In the genomic region with DNA sequence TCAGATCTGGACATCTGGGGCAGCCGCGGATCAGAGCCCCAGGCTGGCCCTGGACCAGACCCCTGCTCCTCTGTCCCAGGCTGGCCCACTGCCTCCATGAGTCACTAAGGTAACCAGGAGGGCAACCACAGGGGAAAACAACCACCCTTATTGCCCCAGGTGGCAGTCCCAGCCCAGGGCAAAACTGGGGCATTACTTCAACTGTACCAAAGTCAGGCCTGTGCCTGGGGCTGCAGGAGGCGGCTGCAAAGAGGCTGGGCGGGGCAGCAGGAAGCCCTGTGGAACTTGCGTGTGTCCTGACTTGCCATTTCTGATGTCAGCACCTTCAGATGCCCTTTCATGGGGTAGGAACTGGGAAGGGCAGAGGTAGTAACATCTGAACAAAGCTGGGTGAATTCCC, we compare ENCODE assay signal across 20 cellular contexts. TPM values are rescaled to one million over a fixed set of nuclear protein-coding genes. Genes with fewer than 3 reads are reported as not detected.
DNase-seq lines count a peak whose midpoint lies in the region; ATAC-seq and TF ChIP-seq lines count a peak whose summit lies in the region.
"Had no signal": no experiment of that assay in that cellular context is flagged by ENCODE, and none has a peak within 500 bp of the region (broad histone marks: within the 10 kb centered on the region; RNA-seq: fewer than 3 reads in every experiment).

No MANE protein-coding gene starts in this region.

- H3K36me3 ChIP-seq in effector memory CD4-positive, alpha-beta T cell (ENCODE audit: control insufficient read depth, insufficient read depth, low read length), result no peaks in the 10 kb centered on the region
- H3K36me3 ChIP-seq: ascending aorta, ovary had no signal

- H3K4me3 Mint-ChIP-seq in activated CD8-positive, alpha-beta memory T cell treated with anti-CD3 and anti-CD28 coated beads, Interleukin-2, amount 10 ng/mL, durations not matched to agents 7 days and 5 days, result no peak overlapping the region
- H3K4me3 Mint-ChIP-seq in T-helper 1 cell treated with Interleukin-12 subunit alpha and Interleukin-12 subunit beta and Interleukin-4 antibody, amounts not matched to agents 30 μg/mL and 1 μg/mL, for 36 hours, result peak overlapping the region; percentile 49
- no peak overlapping the region for H3K4me3 Mint-ChIP-seq in HFFc6
- H3K4me3 Mint-ChIP-seq: activated T-cell treated with anti-CD3 and anti-CD28 coated beads, Interleukin-2, amount 50 U/mL, for 4 hours; stimulated activated effector memory CD8-positive, alpha-beta T cell treated with anti-CD3 and anti-CD28 coated beads, Interleukin-12 subunit alpha, Interleukin-12 subunit beta, amount 100 ng/mL, for 72 hours had no signal

- peak overlapping the region; percentile 84 for H3K27ac Mint-ChIP-seq in activated CD8-positive, alpha-beta memory T cell treated with anti-CD3 and anti-CD28 coated beads, Interleukin-2, amount 10 ng/mL, durations not matched to agents 7 days and 5 days
- H3K27ac Mint-ChIP-seq in T-helper 1 cell treated with Interleukin-12 subunit alpha and Interleukin-12 subunit beta and Interleukin-4 antibody, amounts not matched to agents 30 μg/mL and 1 μg/mL, for 36 hours, result peak overlapping the region; percentile 84
- H3K27ac Mint-ChIP-seq in HFFc6, result no peak overlapping the region
- H3K27ac Mint-ChIP-seq: stimulated activated effector memory CD8-positive, alpha-beta T cell treated with anti-CD3 and anti-CD28 coated beads, Interleukin-12 subunit alpha, Interleukin-12 subunit beta, amount 100 ng/mL, for 72 hours had no signal

- no peak overlapping the region for H3K4me3 ChIP-seq in effector memory CD4-positive, alpha-beta T cell (ENCODE audit: insufficient read depth, low read depth, low read length, poor library complexity, severe bottlenecking)
- H3K4me3 ChIP-seq: A549, ascending aorta, ovary had no signal

- peaks cover 37% of the 10 kb centered on the region for H3K4me1 ChIP-seq in effector memory CD4-positive, alpha-beta T cell (ENCODE audit: control insufficient read depth, insufficient read depth, low read length, poor library complexity, severe bottlenecking)
- H3K4me1 ChIP-seq: ascending aorta had no signal

- H3K9me3 Mint-ChIP-seq in activated CD8-positive, alpha-beta memory T cell treated with anti-CD3 and anti-CD28 coated beads, Interleukin-2, amount 10 ng/mL, durations not matched to agents 7 days and 5 days (ENCODE audit: low read depth), result no peaks in the 10 kb centered on the region
- no peaks in the 10 kb centered on the region for H3K9me3 Mint-ChIP-seq in T-helper 1 cell treated with Interleukin-12 subunit alpha and Interleukin-12 subunit beta and Interleukin-4 antibody, amounts not matched to agents 30 μg/mL and 1 μg/mL, for 36 hours
- no peaks in the 10 kb centered on the region for H3K9me3 Mint-ChIP-seq in HFFc6
- H3K9me3 Mint-ChIP-seq: activated T-cell treated with anti-CD3 and anti-CD28 coated beads, Interleukin-2, amount 50 U/mL, for 4 hours; stimulated activated effector memory CD8-positive, alpha-beta T cell treated with anti-CD3 and anti-CD28 coated beads, Interleukin-12 subunit alpha, Interleukin-12 subunit beta, amount 100 ng/mL, for 72 hours had no signal

- TF ChIP-seq CTCF in HFFc6 (IDR thresholded peaks at IDR 0.05), result no peak

- no peaks in the 10 kb centered on the region for H3K27me3 ChIP-seq in effector memory CD4-positive, alpha-beta T cell (replicated peaks; ENCODE audit: control insufficient read depth, insufficient read depth, low read length, poor library complexity, severe bottlenecking)
- H3K27me3 ChIP-seq: ascending aorta, ovary had no signal

- peaks cover 47% of the 10 kb centered on the region for H3K4me1 Mint-ChIP-seq in activated CD8-positive, alpha-beta memory T cell treated with anti-CD3 and anti-CD28 coated beads, Interleukin-2, amount 10 ng/mL, durations not matched to agents 7 days and 5 days
- H3K4me1 Mint-ChIP-seq in T-helper 1 cell treated with Interleukin-12 subunit alpha and Interleukin-12 subunit beta and Interleukin-4 antibody, amounts not matched to agents 30 μg/mL and 1 μg/mL, for 36 hours (ENCODE audit: low read depth), result peaks cover 48% of the 10 kb centered on the region
- peaks cover 18% of the 10 kb centered on the region for H3K4me1 Mint-ChIP-seq in HFFc6 (ENCODE audit: low read depth)

- peak overlapping the region; percentile 57 for H3K27ac ChIP-seq in effector memory CD4-positive, alpha-beta T cell (ENCODE audit: insufficient read depth, low read length, poor library complexity, severe bottlenecking)
- H3K27ac ChIP-seq: A549, ascending aorta, ovary had no signal

- no peak for DNase-seq in activated CD8-positive, alpha-beta memory T cell treated with anti-CD3 and anti-CD28 coated beads, Interleukin-2, amount 10 ng/mL, durations not matched to agents 7 days and 5 days
- DNase-seq in activated CD8-positive, alpha-beta memory T cell treated with anti-CD3 and anti-CD28 coated beads, Interleukin-2, amount 50 U/mL, for 48 hours, result no peak
- DNase-seq in effector memory CD4-positive, alpha-beta T cell, result peak in 2 of 3 donors; percentile 7 to 33
- DNase-seq in renal cortical epithelial cell (ENCODE audit: low read depth) (peak; percentile 2), HFFc6 (no peak)
- DNase-seq: activated T-cell treated with anti-CD3 and anti-CD28 coated beads, Interleukin-2, amount 50 U/mL, for 4 hours; EL; hypothalamus; left cardiac atrium; ovary; small intestine had no signal

- no peaks in the 10 kb centered on the region for H3K9me3 ChIP-seq in effector memory CD4-positive, alpha-beta T cell (ENCODE audit: control insufficient read depth, low read length)
- H3K9me3 ChIP-seq: A549, ascending aorta, ovary had no signal

- ATAC-seq in activated CD8-positive, alpha-beta memory T cell treated with anti-CD3 and anti-CD28 coated beads, Interleukin-2, amount 10 ng/mL, durations not matched to agents 7 days and 5 days, result no peak
- ATAC-seq in HG03571 (IDR thresholded peaks at IDR 0.05; ENCODE audit: unreplicated experiment) (no peak), GM19351 (IDR thresholded peaks at IDR 0.05; ENCODE audit: unreplicated experiment) (no peak)
- ATAC-seq: A549; activated CD4-positive, CD25-positive, alpha-beta regulatory T cell treated with anti-CD3 and anti-CD28 coated beads, Interleukin-2, amount 50 U/mL, for 24 hours; HCT116; left cardiac atrium; stimulated activated effector memory CD8-positive, alpha-beta T cell treated with anti-CD3 and anti-CD28 coated beads, Interleukin-12 subunit alpha, Interleukin-12 subunit beta, amount 100 ng/mL, for 72 hours had no signal

- H3K36me3 Mint-ChIP-seq in activated CD8-positive, alpha-beta memory T cell treated with anti-CD3 and anti-CD28 coated beads, Interleukin-2, amount 10 ng/mL, durations not matched to agents 7 days and 5 days, result no peaks in the 10 kb centered on the region
- H3K36me3 Mint-ChIP-seq in T-helper 1 cell treated with Interleukin-12 subunit alpha and Interleukin-12 subunit beta and Interleukin-4 antibody, amounts not matched to agents 30 μg/mL and 1 μg/mL, for 36 hours (ENCODE audit: low read depth), result no peaks in the 10 kb centered on the region
- no peaks in the 10 kb centered on the region for H3K36me3 Mint-ChIP-seq in HFFc6 (ENCODE audit: low read depth)
- H3K36me3 Mint-ChIP-seq: stimulated activated effector memory CD8-positive, alpha-beta T cell treated with anti-CD3 and anti-CD28 coated beads, Interleukin-12 subunit alpha, Interleukin-12 subunit beta, amount 100 ng/mL, for 72 hours had no signal

- H3K27me3 Mint-ChIP-seq in activated CD8-positive, alpha-beta memory T cell treated with anti-CD3 and anti-CD28 coated beads, Interleukin-2, amount 10 ng/mL, durations not matched to agents 7 days and 5 days, result peaks cover 5% of the 10 kb centered on the region
- H3K27me3 Mint-ChIP-seq in T-helper 1 cell treated with Interleukin-12 subunit alpha and Interleukin-12 subunit beta and Interleukin-4 antibody, amounts not matched to agents 30 μg/mL and 1 μg/mL, for 36 hours (ENCODE audit: low read depth), result no peaks in the 10 kb centered on the region
- peaks cover 10% of the 10 kb centered on the region for H3K27me3 Mint-ChIP-seq in HFFc6 (ENCODE audit: insufficient read depth)

- CTCF ChIA-PET in activated CD8-positive, alpha-beta memory T cell treated with anti-CD3 and anti-CD28 coated beads, Interleukin-2, amount 10 ng/mL, durations not matched to agents 7 days and 5 days (lab: Charles Lee), result interaction anchor here (1.0 to 1.9 kb wide), 6 partner anchors 19 to 696 kb away, joined by 3 to 19 read pairs (median 4); no protein-coding TSS in a partner anchor

RNA-seq across cellular contexts. Expression of a gene that starts 26.4 kb away (rescaled TPM):
- total RNA-seq in activated CD8-positive, alpha-beta memory T cell treated with anti-CD3 and anti-CD28 coated beads, Interleukin-2, amount 10 ng/mL, durations not matched to agents 7 days and 5 days, result not detected
- total RNA-seq in renal cortical epithelial cell, result not detected in 2 replicates
- not detected for total RNA-seq in HFFc6 (2021; fragmentation: NEBNext Ultra II Directional; extraction: Animal tissue kit (Norgen Biotek cat#: 25700))
- total RNA-seq: activated T-cell treated with anti-CD3 and anti-CD28 coated beads, Interleukin-2, amount 50 U/mL, for 4 hours; ascending aorta; left cardiac atrium; mononuclear cell had no signal

Comparison
In these comparisons a context has a peak if more than half of its experiments do, and no peak if none do; other contexts are left out.
1. DNase-seq: peak in effector memory CD4-positive, alpha-beta T cell (2 of 3) and renal cortical epithelial cell (single experiment); none in activated CD8-positive, alpha-beta memory T cell treated with anti-CD3 and anti-CD28 coated beads, Interleukin-2, amount 10 ng/mL, durations not matched to agents 7 days and 5 days (single experiment), activated CD8-positive, alpha-beta memory T cell treated with anti-CD3 and anti-CD28 coated beads, Interleukin-2, amount 50 U/mL, for 48 hours (single experiment) and HFFc6 (single experiment).